Comparison of ENCODE assay signal across 1 cellular context in the genomic region with DNA sequence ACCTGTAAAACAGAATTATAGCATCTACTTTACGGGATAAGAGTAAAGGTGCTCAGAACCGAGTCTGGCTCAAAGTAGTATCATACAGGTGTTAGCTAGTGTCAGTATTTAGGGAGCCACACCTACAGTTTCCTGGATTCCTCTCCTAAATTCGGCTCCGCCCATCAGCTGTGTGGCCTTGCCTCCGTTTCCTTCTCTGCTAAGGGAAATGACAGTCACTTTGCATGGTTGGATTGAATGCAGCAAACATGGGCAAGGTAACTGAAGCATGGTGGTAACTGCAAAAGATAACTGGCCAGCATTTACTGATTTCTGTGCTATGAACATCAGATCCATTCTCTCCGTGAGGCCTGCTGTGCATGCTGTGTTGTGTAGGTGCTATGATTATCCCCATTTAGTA.
TF ChIP-seq lines count a peak whose summit lies in the region.

No MANE protein-coding gene starts in this region.

TF ChIP-seq in A549, 52 proteins besides CTCF, POLR2A, EP300 and RAD21:
- TF ChIP-seq CHD4 (IDR thresholded peaks at IDR 0.05; ENCODE audit: borderline replicate concordance) (no peak), FOXS1 (CRISPR knock-in tag; IDR thresholded peaks at IDR 0.05) (no peak), ESRRA (IDR thresholded peaks at IDR 0.05; ENCODE audit: borderline replicate concordance, low read length) (no peak), ZNF302 (CRISPR knock-in tag; IDR thresholded peaks at IDR 0.05) (no peak), TFCP2L1 (CRISPR knock-in tag; IDR thresholded peaks at IDR 0.05) (no peak), MYC (IDR thresholded peaks at IDR 0.05; ENCODE audit: borderline replicate concordance, low read length) (no peak), TP53 (CRISPR knock-in tag; IDR thresholded peaks at IDR 0.05) (no peak)
- TF ChIP-seq, protein P1, sequence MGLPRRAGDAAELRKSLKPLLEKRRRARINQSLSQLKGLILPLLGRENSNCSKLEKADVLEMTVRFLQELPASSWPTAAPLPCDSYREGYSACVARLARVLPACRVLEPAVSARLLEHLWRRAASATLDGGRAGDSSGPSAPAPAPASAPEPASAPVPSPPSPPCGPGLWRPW (IDR thresholded peaks at IDR 0.05), result no peak
- TF ChIP-seq, protein P2, sequence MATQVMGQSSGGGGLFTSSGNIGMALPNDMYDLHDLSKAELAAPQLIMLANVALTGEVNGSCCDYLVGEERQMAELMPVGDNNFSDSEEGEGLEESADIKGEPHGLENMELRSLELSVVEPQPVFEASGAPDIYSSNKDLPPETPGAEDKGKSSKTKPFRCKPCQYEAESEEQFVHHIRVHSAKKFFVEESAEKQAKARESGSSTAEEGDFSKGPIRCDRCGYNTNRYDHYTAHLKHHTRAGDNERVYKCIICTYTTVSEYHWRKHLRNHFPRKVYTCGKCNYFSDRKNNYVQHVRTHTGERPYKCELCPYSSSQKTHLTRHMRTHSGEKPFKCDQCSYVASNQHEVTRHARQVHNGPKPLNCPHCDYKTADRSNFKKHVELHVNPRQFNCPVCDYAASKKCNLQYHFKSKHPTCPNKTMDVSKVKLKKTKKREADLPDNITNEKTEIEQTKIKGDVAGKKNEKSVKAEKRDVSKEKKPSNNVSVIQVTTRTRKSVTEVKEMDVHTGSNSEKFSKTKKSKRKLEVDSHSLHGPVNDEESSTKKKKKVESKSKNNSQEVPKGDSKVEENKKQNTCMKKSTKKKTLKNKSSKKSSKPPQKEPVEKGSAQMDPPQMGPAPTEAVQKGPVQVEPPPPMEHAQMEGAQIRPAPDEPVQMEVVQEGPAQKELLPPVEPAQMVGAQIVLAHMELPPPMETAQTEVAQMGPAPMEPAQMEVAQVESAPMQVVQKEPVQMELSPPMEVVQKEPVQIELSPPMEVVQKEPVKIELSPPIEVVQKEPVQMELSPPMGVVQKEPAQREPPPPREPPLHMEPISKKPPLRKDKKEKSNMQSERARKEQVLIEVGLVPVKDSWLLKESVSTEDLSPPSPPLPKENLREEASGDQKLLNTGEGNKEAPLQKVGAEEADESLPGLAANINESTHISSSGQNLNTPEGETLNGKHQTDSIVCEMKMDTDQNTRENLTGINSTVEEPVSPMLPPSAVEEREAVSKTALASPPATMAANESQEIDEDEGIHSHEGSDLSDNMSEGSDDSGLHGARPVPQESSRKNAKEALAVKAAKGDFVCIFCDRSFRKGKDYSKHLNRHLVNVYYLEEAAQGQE (IDR thresholded peaks at IDR 0.05), result no peak
- TF ChIP-seq, protein P3, sequence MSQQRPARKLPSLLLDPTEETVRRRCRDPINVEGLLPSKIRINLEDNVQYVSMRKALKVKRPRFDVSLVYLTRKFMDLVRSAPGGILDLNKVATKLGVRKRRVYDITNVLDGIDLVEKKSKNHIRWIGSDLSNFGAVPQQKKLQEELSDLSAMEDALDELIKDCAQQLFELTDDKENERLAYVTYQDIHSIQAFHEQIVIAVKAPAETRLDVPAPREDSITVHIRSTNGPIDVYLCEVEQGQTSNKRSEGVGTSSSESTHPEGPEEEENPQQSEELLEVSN (IDR thresholded peaks at IDR 0.05; ENCODE audit: borderline replicate concordance, low read depth), result no peak
- TF ChIP-seq, protein P4, sequence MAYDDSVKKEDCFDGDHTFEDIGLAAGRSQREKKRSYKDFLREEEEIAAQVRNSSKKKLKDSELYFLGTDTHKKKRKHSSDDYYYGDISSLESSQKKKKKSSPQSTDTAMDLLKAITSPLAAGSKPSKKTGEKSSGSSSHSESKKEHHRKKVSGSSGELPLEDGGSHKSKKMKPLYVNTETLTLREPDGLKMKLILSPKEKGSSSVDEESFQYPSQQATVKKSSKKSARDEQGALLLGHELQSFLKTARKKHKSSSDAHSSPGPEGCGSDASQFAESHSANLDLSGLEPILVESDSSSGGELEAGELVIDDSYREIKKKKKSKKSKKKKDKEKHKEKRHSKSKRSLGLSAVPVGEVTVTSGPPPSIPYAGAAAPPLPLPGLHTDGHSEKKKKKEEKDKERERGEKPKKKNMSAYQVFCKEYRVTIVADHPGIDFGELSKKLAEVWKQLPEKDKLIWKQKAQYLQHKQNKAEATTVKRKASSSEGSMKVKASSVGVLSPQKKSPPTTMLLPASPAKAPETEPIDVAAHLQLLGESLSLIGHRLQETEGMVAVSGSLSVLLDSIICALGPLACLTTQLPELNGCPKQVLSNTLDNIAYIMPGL (CRISPR knock-in tag; IDR thresholded peaks at IDR 0.05; ENCODE audit: borderline replicate concordance), result no peak
- TF ChIP-seq, protein P5, sequence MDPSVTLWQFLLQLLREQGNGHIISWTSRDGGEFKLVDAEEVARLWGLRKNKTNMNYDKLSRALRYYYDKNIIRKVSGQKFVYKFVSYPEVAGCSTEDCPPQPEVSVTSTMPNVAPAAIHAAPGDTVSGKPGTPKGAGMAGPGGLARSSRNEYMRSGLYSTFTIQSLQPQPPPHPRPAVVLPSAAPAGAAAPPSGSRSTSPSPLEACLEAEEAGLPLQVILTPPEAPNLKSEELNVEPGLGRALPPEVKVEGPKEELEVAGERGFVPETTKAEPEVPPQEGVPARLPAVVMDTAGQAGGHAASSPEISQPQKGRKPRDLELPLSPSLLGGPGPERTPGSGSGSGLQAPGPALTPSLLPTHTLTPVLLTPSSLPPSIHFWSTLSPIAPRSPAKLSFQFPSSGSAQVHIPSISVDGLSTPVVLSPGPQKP (IDR thresholded peaks at IDR 0.05; ENCODE audit: low read depth, low read length), result no peak
